15 cellular contexts compared by ENCODE assay signal in the genomic region with DNA sequence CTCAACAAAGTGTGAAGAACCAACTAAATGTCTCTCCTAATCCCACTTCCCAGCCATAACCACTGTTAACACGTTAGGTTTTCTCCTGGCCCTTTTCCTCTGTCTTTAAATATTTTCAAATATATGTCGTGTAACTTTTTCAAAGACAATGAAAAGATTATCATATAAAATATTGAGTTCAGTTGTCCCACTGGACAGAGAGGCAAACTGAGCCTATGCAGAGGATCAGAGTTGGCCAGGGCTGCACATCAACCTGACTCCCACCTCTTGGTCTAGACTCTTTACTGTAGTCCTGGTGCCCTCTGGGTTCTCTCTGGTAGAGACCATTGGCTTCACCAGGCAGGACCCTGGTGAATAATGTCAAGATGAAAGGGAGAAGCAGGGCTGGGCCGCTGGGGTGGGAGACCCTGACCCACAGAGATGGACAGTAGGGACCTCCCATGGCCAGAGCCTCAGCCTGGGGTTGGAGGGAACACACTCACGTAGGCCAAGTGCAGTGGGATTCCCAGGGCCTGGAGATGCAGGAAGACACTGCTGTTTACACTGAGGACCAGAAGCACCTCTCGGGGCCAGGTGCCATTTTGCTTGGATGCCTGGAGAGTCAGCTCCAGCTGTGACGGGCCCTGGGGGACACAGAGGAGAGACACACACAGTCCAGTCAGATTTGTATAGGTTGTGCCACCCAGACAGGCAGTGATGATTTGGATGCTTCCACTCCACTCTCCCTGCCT. TPM values are rescaled to one million over a fixed set of nuclear protein-coding genes. Genes with fewer than 3 reads are reported as not detected.
DNase-seq lines count a peak whose midpoint lies in the region; ATAC-seq, FAIRE-seq and TF ChIP-seq lines count a peak whose summit lies in the region.
"Had no signal": no experiment of that assay in that cellular context is flagged by ENCODE, and none has a peak within 500 bp of the region (broad histone marks: within the 10 kb centered on the region; RNA-seq: fewer than 3 reads in every experiment).

No MANE protein-coding gene starts in this region.

- DNase-seq in CD14-positive monocyte (ENCODE audit: low spot score) (no peak), WTC11 (ENCODE audit: low spot score) (no peak), HepG2 (ENCODE audit: low spot score) (no peak), gastrocnemius medialis (no peak), NCI-H69 (lab: John Stamatoyannopoulos, UW) (no peak), NCI-H1417 (lab: John Stamatoyannopoulos, UW) (no peak)
- DNase-seq: activated CD4-positive, CD25-positive, alpha-beta regulatory T cell treated with anti-CD3 and anti-CD28 coated beads, Interleukin-2, amount 50 U/mL, for 72 hours; KG1; NCI-H2029 had no signal

- ATAC-seq in WTC11 (no peak), HepG2 (no peak), gastrocnemius medialis (no peak), GM21723 (IDR thresholded peaks at IDR 0.05; ENCODE audit: unreplicated experiment) (no peak), HG02973 (IDR thresholded peaks at IDR 0.05; ENCODE audit: unreplicated experiment) (no peak)

- no peak for TF ChIP-seq EP300 in HepG2 (IDR thresholded peaks at IDR 0.05; ENCODE audit: low read depth in 2 of 2, low read length in 2 of 2)
- no peak for TF ChIP-seq EP300 in HepG2 (CRISPR knock-in tag; IDR thresholded peaks at IDR 0.05; ENCODE audit: borderline replicate concordance)

- POLR2A ChIA-PET in WTC11 (lab: Charles Lee) (interaction anchor here (0.7 kb wide), 1 partner anchor 13 kb away, joined by 3 read pairs; no protein-coding TSS in a partner anchor), HepG2 (lab: Yijun Ruan, JAX) (interaction anchor here (1.4 to 2.1 kb wide), 3 partner anchors 9 to 36 kb away, joined by 4 to 6 read pairs (median 5); a partner anchor contains a TSS)

- no peak overlapping the region for H2AFZ ChIP-seq in HepG2 (ENCODE audit: low read length)

- intact Hi-C loops in CD14-positive monocyte (cut with micrococcal nuclease): loop anchor here in 1 of 2 donors (5.0 kb wide), 1 partner anchor 33 kb away; no protein-coding TSS in a partner anchor
- intact Hi-C loops in HepG2 (cut with micrococcal nuclease; ENCODE audit: unreplicated experiment): no loop called here
- intact Hi-C loops in gastrocnemius medialis (cut with DNase I; ENCODE audit: low total_unique reads): no loop called here

- CTCF ChIA-PET in WTC11 (lab: Charles Lee): interaction anchor here (0.6 to 6.6 kb wide), 4 partner anchors 28 to 95 kb away, joined by 3 to 115 read pairs (median 4); a partner anchor contains a TSS
- CTCF ChIA-PET in HepG2 (lab: Yijun Ruan, JAX; ENCODE audit: low intra/inter-chr PET ratio, low total read pairs): no interaction called here

- H3K79me2 ChIP-seq in HepG2 (ENCODE audit: insufficient read depth, low read length): no peaks in the 10 kb centered on the region

- in situ Hi-C loops in HepG2 (cut with HindIII; ENCODE audit: extremely low pct_ligation_motif_present, low pct_unique_long_range_greater_than_20kb) (no loop called here), gastrocnemius medialis (cut with MboI; ENCODE audit: low sequenced_read_pairs in 4 of 4) (no loop called here)

- H3K27ac ChIP-seq in HepG2 (ENCODE audit: extremely low read length, insufficient read depth, low read length): no peak overlapping the region
- peak overlapping the region; percentile 64 to 84 (median 78) for H3K27ac ChIP-seq in gastrocnemius medialis

- H3K9ac ChIP-seq in HepG2 (ENCODE audit: insufficient read depth, low read depth, low read length): no peak overlapping the region

- no peaks in the 10 kb centered on the region for H3K27me3 ChIP-seq in HepG2 (ENCODE audit: control insufficient read depth in 1 of 2, insufficient read depth in 2 of 2, low read length in 2 of 2)
- H3K27me3 ChIP-seq in gastrocnemius medialis: no peaks in the 10 kb centered on the region

- 56% methylated on average over 2 of the region's 6 CpGs for whole genome bisulfite sequencing in HepG2 (ENCODE audit: low lambda C conversion rate)

- peak overlapping the region; percentile 99 for H3K4me2 ChIP-seq in HepG2 (ENCODE audit: low read depth, low read length)

- H3K36me3 ChIP-seq in HepG2 (replicated peaks in 1 of 2; ENCODE audit: control insufficient read depth in 1 of 2, insufficient read depth in 2 of 2, low read length in 2 of 2) (no peaks in the 10 kb centered on the region), gastrocnemius medialis (no peaks in the 10 kb centered on the region)

- no peak for TF ChIP-seq RAD21 in HepG2 (CRISPR knock-in tag; IDR thresholded peaks at IDR 0.05)

- no peak for TF ChIP-seq POLR2A in HepG2 (IDR thresholded peaks at IDR 0.05; ENCODE audit: insufficient read depth in 1 of 2, low read depth in 2 of 2, low read length in 2 of 2)
- no peak for TF ChIP-seq POLR2A in gastrocnemius medialis (IDR thresholded peaks at IDR 0.05)

- no peaks in the 10 kb centered on the region for H4K20me1 ChIP-seq in HepG2 (ENCODE audit: insufficient read depth, low read length)

- H3K36me3 Mint-ChIP-seq in CD14-positive monocyte (peaks cover 41 to 56% of the 10 kb centered on the region in 2 donors), WTC11 (peaks cover 4% of the 10 kb centered on the region; the same call in 1 of the 2 replicates)
- H3K36me3 Mint-ChIP-seq: natural killer cell treated with Interleukin-12 subunit alpha and Interleukin-12 subunit beta and Interleukin-15 and Interleukin-18, amount 100 ng/mL, for 72 hours had no signal

- H3K9me3 ChIP-seq in HepG2 (ENCODE audit: low read length) (no peaks in the 10 kb centered on the region), gastrocnemius medialis (no peaks in the 10 kb centered on the region)

- TF ChIP-seq CTCF in CD14-positive monocyte (IDR thresholded peaks at IDR 0.05): no peak
- no peak for TF ChIP-seq CTCF in WTC11 (IDR thresholded peaks at IDR 0.05)
- no peak for TF ChIP-seq CTCF in HepG2 (CRISPR knock-in tag; IDR thresholded peaks at IDR 0.05)
- no peak for TF ChIP-seq CTCF in gastrocnemius medialis (IDR thresholded peaks at IDR 0.05 in 4 of 5, conservative IDR thresholded peaks at IDR 0.05 in 1 of 5)

- no peak for FAIRE-seq in HepG2 (lab: Jason Lieb, UNC)
- FAIRE-seq: bronchial epithelial cell, G401.6 had no signal

- H3K4me3 Mint-ChIP-seq in CD14-positive monocyte (no peak overlapping the region), WTC11 (peak overlapping the region; percentile 62; the same call in 1 of the 2 replicates)
- H3K4me3 Mint-ChIP-seq: natural killer cell treated with Interleukin-12 subunit alpha and Interleukin-12 subunit beta and Interleukin-15 and Interleukin-18, amount 100 ng/mL, for 72 hours had no signal

- BruUV-seq in HepG2 (replicated peaks; lab: Mats Ljungman, UMichigan): no TSS peak

- H3K4me1 Mint-ChIP-seq in CD14-positive monocyte (peaks cover 28% of the 10 kb centered on the region), WTC11 (peaks cover 36% of the 10 kb centered on the region)

- peaks cover 42% of the 10 kb centered on the region for H3K4me1 ChIP-seq in HepG2 (ENCODE audit: insufficient read depth, low read length)
- peaks cover 26 to 47% of the 10 kb centered on the region in 2 donors for H3K4me1 ChIP-seq in gastrocnemius medialis

- H3K27ac Mint-ChIP-seq in CD14-positive monocyte: peak overlapping the region in 4 of 7 donors; percentile 23 to 79 (median 60)
- no peak overlapping the region for H3K27ac Mint-ChIP-seq in WTC11
- H3K27ac Mint-ChIP-seq: activated T-helper 2 cell treated with anti-CD3 and anti-CD28 coated beads, Interferon-gamma antibody, Interleukin-2, Interleukin-4, amounts not matched to agents 10 μg/mL and 5 μg/mL and 100 μg/mL, durations not matched to agents 14 hours and 24 hours and 36 hours had no signal

- H3K4me3 ChIP-seq in HepG2 (replicated peaks in 1 of 3; ENCODE audit: insufficient read depth in 1 of 3, low read depth in 2 of 3, low read length in 3 of 3) (no peak overlapping the region), gastrocnemius medialis (no peak overlapping the region)

- H3K9me3 Mint-ChIP-seq in CD14-positive monocyte (no peaks in the 10 kb centered on the region), WTC11 (no peaks in the 10 kb centered on the region)
- H3K9me3 Mint-ChIP-seq: activated T-helper 2 cell treated with anti-CD3 and anti-CD28 coated beads, Interferon-gamma antibody, Interleukin-2, Interleukin-4, amounts not matched to agents 10 μg/mL and 5 μg/mL and 100 μg/mL, durations not matched to agents 14 hours and 24 hours and 36 hours; natural killer cell treated with Interleukin-12 subunit alpha and Interleukin-12 subunit beta and Interleukin-15 and Interleukin-18, amount 100 ng/mL, for 72 hours had no signal

- H3K27me3 Mint-ChIP-seq in CD14-positive monocyte (ENCODE audit: low read depth in 3 of 3) (peaks cover under 1 to 2% (median 1%) of the 10 kb centered on the region in 3 donors), WTC11 (ENCODE audit: low read depth) (peaks cover 23% of the 10 kb centered on the region)
- H3K27me3 Mint-ChIP-seq: natural killer cell treated with Interleukin-12 subunit alpha and Interleukin-12 subunit beta and Interleukin-15 and Interleukin-18, amount 100 ng/mL, for 72 hours had no signal

RNA-seq across cellular contexts. Expression of a gene that starts 25.1 kb away (rescaled TPM):
- polyA plus RNA-seq in CD14-positive monocyte (10 to 100 TPM; 15.7 to 26.0 TPM), HepG2 (2011; rRNA removed) (1.1 and 1.4 TPM in 2 replicates)
- total RNA-seq in WTC11 (2021) (3.7 to 4.4 TPM (median 4.2 TPM) in 3 replicates), HepG2 (2016; rRNA removed; fragmentation: Illumina TruSeq; extraction: Trizol) (0.02 TPM in 1 of 2 replicates, not detected in the other), gastrocnemius medialis (10 to 100 TPM; 27.4 to 49.8 (median 32.6) TPM)
- not detected in 2 replicates for total RNA-seq in HepG2 (2016; cell fraction: cytosol; rRNA removed; fragmentation: Illumina TruSeq; extraction: Trizol; ENCODE audit: low read depth)
- total RNA-seq in HepG2 (2016; cell fraction: insoluble cytoplasmic fraction; rRNA removed; fragmentation: Illumina TruSeq; extraction: Trizol): 0.07 and 0.17 TPM in 2 replicates
- 0.07 and 0.22 TPM in 2 replicates for total RNA-seq in HepG2 (2016; cell fraction: membrane; rRNA removed; fragmentation: Illumina TruSeq; extraction: Trizol)
- 0.25 TPM in 1 of 2 replicates, not detected in the other for total RNA-seq in HepG2 (2016; cell fraction: nucleus; rRNA removed; fragmentation: Illumina TruSeq; extraction: Trizol)
- 0.82 and 1.1 TPM in 2 replicates for polyA plus RNA-seq in HepG2 (2011; cell fraction: cytosol; rRNA removed)
- 2.1 and 2.3 TPM in 2 replicates for polyA plus RNA-seq in HepG2 (2011; cell fraction: nucleus; rRNA removed)
- polyA plus RNA-seq in HepG2 (2012): 1.4 and 1.5 TPM in 2 replicates
- polyA plus RNA-seq in HepG2 (2016; cell fraction: cytosol; fragmentation: Illumina TruSeq; extraction: Trizol; ENCODE audit: low read depth): not detected in 2 replicates
- polyA plus RNA-seq in HepG2 (2016; cell fraction: insoluble cytoplasmic fraction; fragmentation: Illumina TruSeq; extraction: Trizol; ENCODE audit: low read depth): 0.08 TPM in 1 of 2 replicates, not detected in the other
- polyA plus RNA-seq in HepG2 (2016; cell fraction: membrane; fragmentation: Illumina TruSeq; extraction: Trizol; ENCODE audit: low read depth): 0.06 and 0.13 TPM in 2 replicates
- polyA plus RNA-seq in HepG2 (2016; cell fraction: nucleus; fragmentation: Illumina TruSeq; extraction: Trizol; ENCODE audit: insufficient read depth, low read depth): 0.20 and 0.22 TPM in 2 replicates
- polyA minus RNA-seq in HepG2 (2011; rRNA and poly(A)+ RNA removed; ENCODE audit: low replicate concordance): 1.2 and 26.5 TPM in 2 replicates
- 0.30 and 0.62 TPM in 2 replicates for polyA minus RNA-seq in HepG2 (2011; cell fraction: cytosol; rRNA and poly(A)+ RNA removed)
- 0.75 and 0.90 TPM in 2 replicates for polyA minus RNA-seq in HepG2 (2011; cell fraction: nucleus; rRNA and poly(A)+ RNA removed)

RNA-seq across cellular contexts. Expression of a gene that starts 26.7 kb away (rescaled TPM):
- polyA plus RNA-seq in CD14-positive monocyte (10 to 100 TPM; 21.3 to 25.2 TPM), HepG2 (2011; rRNA removed) (36.8 and 41.3 TPM in 2 replicates)
- total RNA-seq in WTC11 (2021) (67.7 to 81.7 TPM (median 69.3 TPM) in 3 replicates), HepG2 (2016; rRNA removed; fragmentation: Illumina TruSeq; extraction: Trizol) (20.3 and 35.6 TPM in 2 replicates), gastrocnemius medialis (10 to 100 TPM; 36.4 to 87.6 (median 47.7) TPM)
- total RNA-seq in HepG2 (2016; cell fraction: cytosol; rRNA removed; fragmentation: Illumina TruSeq; extraction: Trizol; ENCODE audit: low read depth): 7.4 and 10.3 TPM in 2 replicates
- 18.5 and 37.2 TPM in 2 replicates for total RNA-seq in HepG2 (2016; cell fraction: insoluble cytoplasmic fraction; rRNA removed; fragmentation: Illumina TruSeq; extraction: Trizol)
- total RNA-seq in HepG2 (2016; cell fraction: membrane; rRNA removed; fragmentation: Illumina TruSeq; extraction: Trizol): 18.1 and 18.9 TPM in 2 replicates
- 26.8 and 31.7 TPM in 2 replicates for total RNA-seq in HepG2 (2016; cell fraction: nucleus; rRNA removed; fragmentation: Illumina TruSeq; extraction: Trizol)
- polyA plus RNA-seq in HepG2 (2011; cell fraction: cytosol; rRNA removed): 20.2 and 34.2 TPM in 2 replicates
- 102 and 128 TPM in 2 replicates for polyA plus RNA-seq in HepG2 (2011; cell fraction: nucleus; rRNA removed)
- polyA plus RNA-seq in HepG2 (2012): 16.9 and 23.2 TPM in 2 replicates
- polyA plus RNA-seq in HepG2 (2016; cell fraction: cytosol; fragmentation: Illumina TruSeq; extraction: Trizol; ENCODE audit: low read depth): 8.3 and 9.4 TPM in 2 replicates
- polyA plus RNA-seq in HepG2 (2016; cell fraction: insoluble cytoplasmic fraction; fragmentation: Illumina TruSeq; extraction: Trizol; ENCODE audit: low read depth): 21.4 and 32.6 TPM in 2 replicates
- 12.8 and 13.0 TPM in 2 replicates for polyA plus RNA-seq in HepG2 (2016; cell fraction: membrane; fragmentation: Illumina TruSeq; extraction: Trizol; ENCODE audit: low read depth)
- polyA plus RNA-seq in HepG2 (2016; cell fraction: nucleus; fragmentation: Illumina TruSeq; extraction: Trizol; ENCODE audit: insufficient read depth, low read depth): 68.3 and 83.1 TPM in 2 replicates
- polyA minus RNA-seq in HepG2 (2011; rRNA and poly(A)+ RNA removed; ENCODE audit: low replicate concordance): 71.8 and 195 TPM in 2 replicates
- 13.5 and 19.9 TPM in 2 replicates for polyA minus RNA-seq in HepG2 (2011; cell fraction: cytosol; rRNA and poly(A)+ RNA removed)
- polyA minus RNA-seq in HepG2 (2011; cell fraction: nucleus; rRNA and poly(A)+ RNA removed): 25.4 and 26.6 TPM in 2 replicates

RNA-seq across cellular contexts. Expression of a gene that starts 43.5 kb away (rescaled TPM):
- polyA plus RNA-seq in CD14-positive monocyte (10 to 100 TPM; 24.9 to 26.4 TPM), HepG2 (2011; rRNA removed) (21.5 and 26.1 TPM in 2 replicates)
- total RNA-seq in WTC11 (2021) (106 to 111 TPM (median 107 TPM) in 3 replicates), HepG2 (2016; rRNA removed; fragmentation: Illumina TruSeq; extraction: Trizol) (16.8 TPM in 2 replicates), gastrocnemius medialis (10 to 100 TPM; 50.3 to 71.2 (median 51.2) TPM)
- 5.3 and 6.3 TPM in 2 replicates for total RNA-seq in HepG2 (2016; cell fraction: cytosol; rRNA removed; fragmentation: Illumina TruSeq; extraction: Trizol; ENCODE audit: low read depth)
- 14.3 and 15.5 TPM in 2 replicates for total RNA-seq in HepG2 (2016; cell fraction: insoluble cytoplasmic fraction; rRNA removed; fragmentation: Illumina TruSeq; extraction: Trizol)
- 13.1 and 13.7 TPM in 2 replicates for total RNA-seq in HepG2 (2016; cell fraction: membrane; rRNA removed; fragmentation: Illumina TruSeq; extraction: Trizol)
- total RNA-seq in HepG2 (2016; cell fraction: nucleus; rRNA removed; fragmentation: Illumina TruSeq; extraction: Trizol): 13.7 and 14.2 TPM in 2 replicates
- 16.1 and 24.8 TPM in 2 replicates for polyA plus RNA-seq in HepG2 (2011; cell fraction: cytosol; rRNA removed)
- 85.3 and 97.2 TPM in 2 replicates for polyA plus RNA-seq in HepG2 (2011; cell fraction: nucleus; rRNA removed)
- polyA plus RNA-seq in HepG2 (2012): 18.5 and 23.5 TPM in 2 replicates
- polyA plus RNA-seq in HepG2 (2016; cell fraction: cytosol; fragmentation: Illumina TruSeq; extraction: Trizol; ENCODE audit: low read depth): 7.2 and 7.8 TPM in 2 replicates
- polyA plus RNA-seq in HepG2 (2016; cell fraction: insoluble cytoplasmic fraction; fragmentation: Illumina TruSeq; extraction: Trizol; ENCODE audit: low read depth): 21.4 and 33.5 TPM in 2 replicates
- polyA plus RNA-seq in HepG2 (2016; cell fraction: membrane; fragmentation: Illumina TruSeq; extraction: Trizol; ENCODE audit: low read depth): 10.9 and 12.8 TPM in 2 replicates
- polyA plus RNA-seq in HepG2 (2016; cell fraction: nucleus; fragmentation: Illumina TruSeq; extraction: Trizol; ENCODE audit: insufficient read depth, low read depth): 35.3 and 35.6 TPM in 2 replicates
- 47.9 and 105 TPM in 2 replicates for polyA minus RNA-seq in HepG2 (2011; rRNA and poly(A)+ RNA removed; ENCODE audit: low replicate concordance)
- polyA minus RNA-seq in HepG2 (2011; cell fraction: cytosol; rRNA and poly(A)+ RNA removed): 13.9 and 18.8 TPM in 2 replicates
- 27.6 and 29.4 TPM in 2 replicates for polyA minus RNA-seq in HepG2 (2011; cell fraction: nucleus; rRNA and poly(A)+ RNA removed)

RNA-seq across cellular contexts. Expression of a gene that starts 48.1 kb away (rescaled TPM):
- polyA plus RNA-seq in CD14-positive monocyte (not detected), HepG2 (2011; rRNA removed) (19.1 and 28.5 TPM in 2 replicates)
- total RNA-seq in WTC11 (2021) (27.5 to 34.9 TPM (median 34.4 TPM) in 3 replicates), HepG2 (2016; rRNA removed; fragmentation: Illumina TruSeq; extraction: Trizol) (25.7 and 32.8 TPM in 2 replicates), gastrocnemius medialis (100 to 1,000 TPM; 240 to 489 (median 359) TPM)
- total RNA-seq in HepG2 (2016; cell fraction: cytosol; rRNA removed; fragmentation: Illumina TruSeq; extraction: Trizol; ENCODE audit: low read depth): 12.5 and 17.4 TPM in 2 replicates
- total RNA-seq in HepG2 (2016; cell fraction: insoluble cytoplasmic fraction; rRNA removed; fragmentation: Illumina TruSeq; extraction: Trizol): 27.8 and 33.7 TPM in 2 replicates
- total RNA-seq in HepG2 (2016; cell fraction: membrane; rRNA removed; fragmentation: Illumina TruSeq; extraction: Trizol): 18.2 and 19.8 TPM in 2 replicates
- 13.7 and 15.3 TPM in 2 replicates for total RNA-seq in HepG2 (2016; cell fraction: nucleus; rRNA removed; fragmentation: Illumina TruSeq; extraction: Trizol)
- polyA plus RNA-seq in HepG2 (2011; cell fraction: cytosol; rRNA removed): 29.9 and 38.0 TPM in 2 replicates
- polyA plus RNA-seq in HepG2 (2011; cell fraction: nucleus; rRNA removed): 34.1 and 55.6 TPM in 2 replicates
- polyA plus RNA-seq in HepG2 (2012): 17.5 and 23.3 TPM in 2 replicates
- polyA plus RNA-seq in HepG2 (2016; cell fraction: cytosol; fragmentation: Illumina TruSeq; extraction: Trizol; ENCODE audit: low read depth): 28.9 and 48.9 TPM in 2 replicates
- 44.7 and 50.7 TPM in 2 replicates for polyA plus RNA-seq in HepG2 (2016; cell fraction: insoluble cytoplasmic fraction; fragmentation: Illumina TruSeq; extraction: Trizol; ENCODE audit: low read depth)
- polyA plus RNA-seq in HepG2 (2016; cell fraction: membrane; fragmentation: Illumina TruSeq; extraction: Trizol; ENCODE audit: low read depth): 31.6 and 41.6 TPM in 2 replicates
- 39.2 and 40.7 TPM in 2 replicates for polyA plus RNA-seq in HepG2 (2016; cell fraction: nucleus; fragmentation: Illumina TruSeq; extraction: Trizol; ENCODE audit: insufficient read depth, low read depth)
- 3.6 and 45.8 TPM in 2 replicates for polyA minus RNA-seq in HepG2 (2011; rRNA and poly(A)+ RNA removed; ENCODE audit: low replicate concordance)
- 3.8 and 5.4 TPM in 2 replicates for polyA minus RNA-seq in HepG2 (2011; cell fraction: cytosol; rRNA and poly(A)+ RNA removed)
- polyA minus RNA-seq in HepG2 (2011; cell fraction: nucleus; rRNA and poly(A)+ RNA removed): 1.7 and 4.1 TPM in 2 replicates

RNA-seq across cellular contexts. Expression of a gene that starts 50.9 kb away (rescaled TPM):
- 10 to 100 TPM; 11.5 to 20.5 TPM for polyA plus RNA-seq in CD14-positive monocyte
- 3.3 to 5.4 TPM (median 3.4 TPM) in 3 replicates for total RNA-seq in WTC11 (2021)
- not detected in 2 replicates for total RNA-seq in HepG2 (2016; rRNA removed; fragmentation: Illumina TruSeq; extraction: Trizol)
- total RNA-seq in HepG2 (2016; cell fraction: cytosol; rRNA removed; fragmentation: Illumina TruSeq; extraction: Trizol; ENCODE audit: low read depth): not detected in 2 replicates
- total RNA-seq in HepG2 (2016; cell fraction: insoluble cytoplasmic fraction; rRNA removed; fragmentation: Illumina TruSeq; extraction: Trizol): not detected in 2 replicates
- total RNA-seq in HepG2 (2016; cell fraction: membrane; rRNA removed; fragmentation: Illumina TruSeq; extraction: Trizol): not detected in 2 replicates
- not detected in 2 replicates for total RNA-seq in HepG2 (2016; cell fraction: nucleus; rRNA removed; fragmentation: Illumina TruSeq; extraction: Trizol)
- polyA plus RNA-seq in HepG2 (2011; rRNA removed): not detected in 2 replicates
- 0.03 TPM in 1 of 2 replicates, not detected in the other for polyA plus RNA-seq in HepG2 (2011; cell fraction: cytosol; rRNA removed)
- polyA plus RNA-seq in HepG2 (2011; cell fraction: nucleus; rRNA removed): not detected in 2 replicates
- 0.19 TPM in 1 of 2 replicates, not detected in the other for polyA plus RNA-seq in HepG2 (2012)
- not detected in 2 replicates for polyA plus RNA-seq in HepG2 (2016; cell fraction: cytosol; fragmentation: Illumina TruSeq; extraction: Trizol; ENCODE audit: low read depth)
- not detected in 2 replicates for polyA plus RNA-seq in HepG2 (2016; cell fraction: insoluble cytoplasmic fraction; fragmentation: Illumina TruSeq; extraction: Trizol; ENCODE audit: low read depth)
- polyA plus RNA-seq in HepG2 (2016; cell fraction: membrane; fragmentation: Illumina TruSeq; extraction: Trizol; ENCODE audit: low read depth): not detected in 2 replicates
- polyA plus RNA-seq in HepG2 (2016; cell fraction: nucleus; fragmentation: Illumina TruSeq; extraction: Trizol; ENCODE audit: insufficient read depth, low read depth): not detected in 2 replicates
- polyA minus RNA-seq in HepG2 (2011; rRNA and poly(A)+ RNA removed; ENCODE audit: low replicate concordance): 0.20 and 0.84 TPM in 2 replicates
- polyA minus RNA-seq in HepG2 (2011; cell fraction: cytosol; rRNA and poly(A)+ RNA removed): not detected in 2 replicates
- not detected in 2 replicates for polyA minus RNA-seq in HepG2 (2011; cell fraction: nucleus; rRNA and poly(A)+ RNA removed)
- total RNA-seq in gastrocnemius medialis: 1 to 10 TPM; 4.7 to 8.1 (median 5.2) TPM
- total RNA-seq: bronchial epithelial cell had no signal
